ENCODE assay signal across 18 cellular contexts in the genomic region with DNA sequence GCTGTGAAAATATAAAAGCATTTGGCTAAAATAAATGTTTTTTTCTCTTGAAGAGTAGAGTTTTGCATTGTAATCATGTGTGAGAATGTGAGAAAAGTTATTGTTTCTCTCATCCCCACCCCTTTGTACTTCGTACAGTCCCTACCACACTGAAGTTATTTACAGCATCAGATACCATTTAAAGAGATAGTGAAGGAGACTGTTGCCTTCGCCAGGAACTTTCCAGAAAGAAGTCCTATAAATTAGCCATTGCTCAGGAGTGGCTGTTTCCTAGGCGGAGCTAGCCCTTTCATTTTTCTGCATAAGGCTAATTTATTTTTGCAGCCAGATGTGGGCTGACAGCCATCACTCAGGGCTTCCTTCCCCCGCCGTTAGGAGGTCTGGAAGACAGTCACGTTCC. TPM values are rescaled to one million over a fixed set of nuclear protein-coding genes. Genes with fewer than 3 reads are reported as not detected.
DNase-seq lines count a peak whose midpoint lies in the region; ATAC-seq, FAIRE-seq and TF ChIP-seq lines count a peak whose summit lies in the region.
"Had no signal": no experiment of that assay in that cellular context is flagged by ENCODE, and none has a peak within 500 bp of the region (broad histone marks: within the 10 kb centered on the region; RNA-seq: fewer than 3 reads in every experiment).

No MANE protein-coding gene starts in this region.

- H3K4me3 ChIP-seq in BLaER1 treated with 17β-estradiol and CSF1 and Interleukin-3, amounts not matched to agents 10 nM and 100 nM = no peak overlapping the region
- H3K4me3 ChIP-seq in GM12878 = peak overlapping the region; percentile 32; the same call in 1 of the 2 replicates
- H3K4me3 ChIP-seq in hepatocyte = no peak overlapping the region
- peak overlapping the region in 2 of 4 donors; percentile 2 to 23 for H3K4me3 ChIP-seq in sigmoid colon
- H3K4me3 ChIP-seq: body of pancreas had no signal

- H3K4me1 ChIP-seq in BLaER1 treated with 17β-estradiol and CSF1 and Interleukin-3, amounts not matched to agents 10 nM and 100 nM = peaks cover 36 to 56% (median 47%) of the 10 kb centered on the region in 10 experiments
- peaks cover 5% of the 10 kb centered on the region for H3K4me1 ChIP-seq in GM12878 (ENCODE audit: control insufficient read depth, insufficient read depth, low read length)
- peaks cover 51% of the 10 kb centered on the region for H3K4me1 ChIP-seq in hepatocyte (ENCODE audit: insufficient read depth)
- H3K4me1 ChIP-seq in sigmoid colon = peaks cover 0 to 82% (median 58%) of the 10 kb centered on the region in 4 donors

- H3K9me2 ChIP-seq in hepatocyte (replicated peaks; ENCODE audit: insufficient read depth) = no peaks in the 10 kb centered on the region

- FAIRE-seq in GM12878 (lab: Jason Lieb, UNC) = no peak
- FAIRE-seq: endometrium had no signal

- POLR2A ChIA-PET in GM12878 (lab: Charles Lee) = no interaction called here

- H4K20me1 ChIP-seq in BLaER1 treated with 17β-estradiol and CSF1 and Interleukin-3, amounts not matched to agents 10 nM and 100 nM = peaks cover 0 to 46% (median 26%) of the 10 kb centered on the region in 11 experiments; a peak in 12 of 22 replicates
- H4K20me1 ChIP-seq in GM12878 (ENCODE audit: control insufficient read depth, insufficient read depth) (no peaks in the 10 kb centered on the region), hepatocyte (ENCODE audit: insufficient read depth, poor library complexity, severe bottlenecking) (peaks cover 5% of the 10 kb centered on the region)

- TF ChIP-seq POLR2A in GM12878 (IDR thresholded peaks at IDR 0.05; ENCODE audit: low read depth, low read length) = no peak
- no peak for TF ChIP-seq POLR2A in sigmoid colon (IDR thresholded peaks at IDR 0.05)

- H3K4me2 ChIP-seq in BLaER1 treated with 17β-estradiol and CSF1 and Interleukin-3, amounts not matched to agents 10 nM and 100 nM = peak overlapping the region; percentile 57 to 86 (median 65); a peak in 21 of 22 replicates
- H3K4me2 ChIP-seq in GM12878 (ENCODE audit: control insufficient read depth, insufficient read depth) (no peak overlapping the region), hepatocyte (peak overlapping the region; percentile 74)

- H3K27me3 Mint-ChIP-seq in progenitor cell of endocrine pancreas = no peaks in the 10 kb centered on the region

- H3K27ac Mint-ChIP-seq in progenitor cell of endocrine pancreas = no peak overlapping the region
- H3K27ac Mint-ChIP-seq: T-helper 1 cell treated with Interleukin-12 subunit alpha and Interleukin-12 subunit beta and Interleukin-4 antibody, amounts not matched to agents 30 μg/mL and 1 μg/mL, for 36 hours had no signal

- BruUV-seq in GM12878 (replicated peaks; lab: Mats Ljungman, UMichigan) = no TSS peak

- CTCF ChIA-PET in GM12878 (lab: Yijun Ruan, JAX) = interaction anchor here (0.6 kb wide), 1 partner anchor 23 kb away, joined by 3 read pairs; no protein-coding TSS in a partner anchor

- no peak overlapping the region for H3K27ac ChIP-seq in BLaER1 treated with 17β-estradiol and CSF1 and Interleukin-3, amounts not matched to agents 10 nM and 100 nM
- H3K27ac ChIP-seq in GM12878 (ENCODE audit: control insufficient read depth, insufficient read depth) = no peak overlapping the region
- H3K27ac ChIP-seq in hepatocyte = peak overlapping the region; percentile 89
- H3K27ac ChIP-seq in sigmoid colon = peak overlapping the region in 3 of 4 donors; percentile 42 to 96 (median 62)
- H3K27ac ChIP-seq: RWPE1 had no signal

- no peaks in the 10 kb centered on the region for H3K9me3 Mint-ChIP-seq in progenitor cell of endocrine pancreas (ENCODE audit: low read depth)
- H3K9me3 Mint-ChIP-seq: T-helper 1 cell treated with Interleukin-12 subunit alpha and Interleukin-12 subunit beta and Interleukin-4 antibody, amounts not matched to agents 30 μg/mL and 1 μg/mL, for 36 hours had no signal

- peak overlapping the region in 2 of 11 experiments; percentile 9 to 32; a peak in 2 of 22 replicates for H3K9ac ChIP-seq in BLaER1 treated with 17β-estradiol and CSF1 and Interleukin-3, amounts not matched to agents 10 nM and 100 nM
- H3K9ac ChIP-seq in GM12878 (ENCODE audit: control insufficient read depth, insufficient read depth, low read length) = no peak overlapping the region

- 84% methylated on average over 6 of the region's 6 CpGs for WGBS in GM12878 (ENCODE audit: insufficient coverage, insufficient replicate concordance, low lambda C conversion rate, missing lambda C conversion rate)
- WGBS in hepatocyte (ENCODE audit: low lambda C conversion rate, missing lambda C conversion rate) = 48% methylated on average over 6 of the region's 6 CpGs
- 33 to 43% methylated on average over 6 of the region's 6 CpGs for WGBS in sigmoid colon, 2 donors

- H3K36me3 ChIP-seq in BLaER1 treated with 17β-estradiol and CSF1 and Interleukin-3, amounts not matched to agents 10 nM and 100 nM = peaks cover 0 to 37% (median 20%) of the 10 kb centered on the region in 11 experiments; a peak in 10 of 22 replicates
- H3K36me3 ChIP-seq in GM12878 (ENCODE audit: control insufficient read depth in 2 of 2, insufficient read depth in 2 of 2, low read length in 1 of 2) (no peaks in the 10 kb centered on the region; a peak in 1 of 4 replicates), hepatocyte (replicated peaks; ENCODE audit: insufficient read depth, low read depth) (no peaks in the 10 kb centered on the region), sigmoid colon (no peaks in the 10 kb centered on the region)

- no peak overlapping the region for H3K4me3 Mint-ChIP-seq in progenitor cell of endocrine pancreas (ENCODE audit: low read depth)
- H3K4me3 Mint-ChIP-seq: T-helper 1 cell treated with Interleukin-12 subunit alpha and Interleukin-12 subunit beta and Interleukin-4 antibody, amounts not matched to agents 30 μg/mL and 1 μg/mL, for 36 hours had no signal

- RAD21 ChIA-PET in GM12878 (lab: Charles Lee; ENCODE audit: unreplicated experiment) = no interaction called here

- SMC1A ChIA-PET in GM12878 (lab: Charles Lee; ENCODE audit: uncharacterized antibody, unreplicated experiment) = no interaction called here

- ATAC-seq in GM12878 (no peak), HG02678 (IDR thresholded peaks at IDR 0.05; ENCODE audit: unreplicated experiment) (no peak), HG02981 (IDR thresholded peaks at IDR 0.05; ENCODE audit: unreplicated experiment) (no peak)
- ATAC-seq: body of pancreas had no signal

- TF ChIP-seq EP300 in GM12878 (IDR thresholded peaks at IDR 0.05; ENCODE audit: borderline replicate concordance in 1 of 2, control insufficient read depth in 1 of 2, low read depth in 2 of 2, low read length in 2 of 2) (no peak), sigmoid colon (IDR thresholded peaks at IDR 0.05) (no peak)

- TF ChIP-seq CTCF in GM12878 (IDR thresholded peaks at IDR 0.05 in 2 of 3, conservative IDR thresholded peaks at IDR 0.05 in 1 of 3; ENCODE audit: control insufficient read depth in 2 of 3, extremely low read depth in 1 of 3, insufficient read depth in 1 of 3, low read depth in 3 of 3, low read length in 3 of 3) = no peak
- TF ChIP-seq CTCF in hepatocyte (IDR thresholded peaks at IDR 0.05; ENCODE audit: poor library complexity) = no peak
- TF ChIP-seq CTCF in sigmoid colon (IDR thresholded peaks at IDR 0.05) = no peak
- TF ChIP-seq CTCF in progenitor cell of endocrine pancreas (IDR thresholded peaks at IDR 0.05; ENCODE audit: unreplicated experiment) = no peak

- intact Hi-C loops in GM12878 (cut with micrococcal nuclease; ENCODE audit: unreplicated experiment) = no loop called here
- intact Hi-C loops in sigmoid colon (cut with DNase I) = no loop called here

- DNase-seq in GM12878 (ENCODE audit: low read depth, low spot score) = no peak
- DNase-seq in hepatocyte (ENCODE audit: low spot score) = peak; percentile 32
- no peak for DNase-seq in sigmoid colon
- no peak for DNase-seq in progenitor cell of endocrine pancreas (ENCODE audit: low spot score, unreplicated experiment)
- no peak for DNase-seq in foreskin melanocyte
- DNase-seq: activated CD4-positive, alpha-beta T cell treated with anti-CD3 and anti-CD28 coated beads for 48 hours; activated T-cell treated with anti-CD3 and anti-CD28 coated beads for 4 hours; body of pancreas; DMS53; kidney glomerular epithelial cell; NCI-H2029 treated with DMSO at 0.1 percent for 48 hours; NCI-H774 had no signal

- H3K4me1 Mint-ChIP-seq in progenitor cell of endocrine pancreas (ENCODE audit: low read depth) = peaks cover 56% of the 10 kb centered on the region

- H3K36me3 Mint-ChIP-seq in progenitor cell of endocrine pancreas (ENCODE audit: insufficient read depth) = no peaks in the 10 kb centered on the region

- no peak overlapping the region for H2AFZ ChIP-seq in GM12878 (ENCODE audit: control insufficient read depth, low read depth, low read length)
- no peak overlapping the region for H2AFZ ChIP-seq in hepatocyte

- in situ Hi-C loops in GM12878 (cut with MboI) = no loop called here

- peaks cover 0 to 8% (median 0%) of the 10 kb centered on the region in 11 experiments; a peak in 3 of 22 replicates for H3K9me3 ChIP-seq in BLaER1 treated with 17β-estradiol and CSF1 and Interleukin-3, amounts not matched to agents 10 nM and 100 nM (replicated peaks in 1 of 11)
- H3K9me3 ChIP-seq in GM12878 (replicated peaks; ENCODE audit: control insufficient read depth, insufficient read depth, low read length) (no peaks in the 10 kb centered on the region), hepatocyte (ENCODE audit: low read depth) (no peaks in the 10 kb centered on the region), sigmoid colon (no peaks in the 10 kb centered on the region)
- H3K9me3 ChIP-seq: body of pancreas had no signal

- no peaks in the 10 kb centered on the region for H3K27me3 ChIP-seq in BLaER1 treated with 17β-estradiol and CSF1 and Interleukin-3, amounts not matched to agents 10 nM and 100 nM
- no peaks in the 10 kb centered on the region for H3K27me3 ChIP-seq in GM12878 (replicated peaks in 1 of 2; ENCODE audit: control insufficient read depth in 2 of 2, insufficient read depth in 2 of 2, low read length in 1 of 2)
- H3K27me3 ChIP-seq in hepatocyte = no peaks in the 10 kb centered on the region
- no peaks in the 10 kb centered on the region for H3K27me3 ChIP-seq in sigmoid colon
- H3K27me3 ChIP-seq: body of pancreas had no signal

- H3K79me2 ChIP-seq in GM12878 (ENCODE audit: control insufficient read depth, insufficient read depth, low read length) (no peaks in the 10 kb centered on the region; the same call in none of the 2 replicates), hepatocyte (peaks cover 93% of the 10 kb centered on the region)

- TF ChIP-seq RAD21 in GM12878 (IDR thresholded peaks at IDR 0.05; ENCODE audit: insufficient read depth, low read depth, low read length) = no peak

RNA-seq across cellular contexts. Expression of a gene that starts 16.9 kb away (rescaled TPM):
- total RNA-seq in GM12878 (2013; cell fraction: nucleolus; rRNA removed) = 7.5 TPM in 2 replicates
- 8.3 and 8.7 TPM in 2 replicates for total RNA-seq in GM12878 (2014; rRNA removed)
- total RNA-seq in GM12878 (2014; rRNA removed; fragmentation: Illumina TruSeq; extraction: Trizol) = 5.8 and 6.2 TPM in 2 replicates
- 14.0 and 15.2 TPM in 2 replicates for total RNA-seq in GM12878 (2021)
- polyA plus RNA-seq in GM12878 (2011; ENCODE audit: low read depth) = 2.4 TPM
- 2.8 and 4.0 TPM in 2 replicates for polyA plus RNA-seq in GM12878 (2011; rRNA removed)
- 4.4 and 4.8 TPM in 2 replicates for polyA plus RNA-seq in GM12878 (2011; cell fraction: cytosol; rRNA removed)
- 5.2 and 7.7 TPM in 2 replicates for polyA plus RNA-seq in GM12878 (2011; cell fraction: nucleus; rRNA removed)
- 4.3 and 5.1 TPM in 2 replicates for polyA plus RNA-seq in GM12878 (2012)
- 5.3 and 7.1 TPM in 2 replicates for polyA plus RNA-seq in GM12878 (2014; fragmentation: Illumina TruSeq; extraction: Trizol)
- polyA plus RNA-seq in GM12878 (2014; fragmentation: Nextera tagmentation; extraction: Ambion mirVana) = 1 to 10 TPM; 2.2 to 2.9 TPM
- polyA plus RNA-seq in GM12878 (2014; rRNA removed) = 6.7 and 7.9 TPM in 2 replicates
- 1 to 10 TPM; 2.4 to 2.8 TPM for polyA plus RNA-seq in GM12878 (2016; fragmentation: Nextera tagmentation; extraction: Ambion mirVana)
- polyA minus RNA-seq in GM12878 (2011; rRNA and poly(A)+ RNA removed) = 4.9 and 6.4 TPM in 2 replicates
- 5.1 and 5.2 TPM in 2 replicates for polyA minus RNA-seq in GM12878 (2011; cell fraction: cytosol; rRNA and poly(A)+ RNA removed)
- polyA minus RNA-seq in GM12878 (2011; cell fraction: nucleus; rRNA and poly(A)+ RNA removed) = 4.1 and 7.7 TPM in 2 replicates
- 13.1 TPM in 2 replicates for total RNA-seq in hepatocyte
- polyA plus RNA-seq in hepatocyte = 8.5 and 12.7 TPM in 2 replicates
- total RNA-seq in sigmoid colon = 10 to 100 TPM; 23.0 to 29.4 (median 27.9) TPM
- 1 to 10 TPM; 7.8 to 9.8 (median 8.8) TPM for polyA plus RNA-seq in sigmoid colon
- 16.9 and 17.1 TPM in 2 replicates for total RNA-seq in progenitor cell of endocrine pancreas

RNA-seq across cellular contexts. Expression of a gene that starts 18.6 kb away (rescaled TPM):
- total RNA-seq in GM12878 (2013; cell fraction: nucleolus; rRNA removed) = 18.9 and 21.4 TPM in 2 replicates
- total RNA-seq in GM12878 (2014; rRNA removed) (8.7 and 15.1 TPM in 2 replicates), GM12878 (2014; rRNA removed; fragmentation: Illumina TruSeq; extraction: Trizol) (12.2 and 13.2 TPM in 2 replicates), GM12878 (2021) (44.9 and 45.1 TPM in 2 replicates), hepatocyte (25.7 and 30.7 TPM in 2 replicates), sigmoid colon (10 to 100 TPM; 24.3 to 33.8 (median 25.4) TPM), progenitor cell of endocrine pancreas (35.2 and 36.8 TPM in 2 replicates)
- 7.0 TPM for polyA plus RNA-seq in GM12878 (2011; ENCODE audit: low read depth)
- polyA plus RNA-seq in GM12878 (2011; rRNA removed) (63.9 and 69.8 TPM in 2 replicates), GM12878 (2014; fragmentation: Illumina TruSeq; extraction: Trizol) (29.5 and 30.4 TPM in 2 replicates), GM12878 (2014; fragmentation: Nextera tagmentation; extraction: Ambion mirVana) (1 to 10 TPM; 6.2 to 8.8 TPM), GM12878 (2014; rRNA removed) (29.2 and 34.8 TPM in 2 replicates), GM12878 (2016; fragmentation: Nextera tagmentation; extraction: Ambion mirVana) (10 to 100 TPM; 21.8 to 22.0 TPM), hepatocyte (24.4 and 32.2 TPM in 2 replicates), sigmoid colon (10 to 100 TPM; 22.7 to 31.8 (median 29.4) TPM)
- 52.5 and 53.4 TPM in 2 replicates for polyA plus RNA-seq in GM12878 (2011; cell fraction: cytosol; rRNA removed)
- 87.8 and 88.3 TPM in 2 replicates for polyA plus RNA-seq in GM12878 (2011; cell fraction: nucleus; rRNA removed)
- polyA plus RNA-seq in GM12878 (2012) = 16.7 and 18.1 TPM in 2 replicates
- 57.6 and 90.8 TPM in 2 replicates for polyA minus RNA-seq in GM12878 (2011; rRNA and poly(A)+ RNA removed)
- 15.9 and 22.5 TPM in 2 replicates for polyA minus RNA-seq in GM12878 (2011; cell fraction: cytosol; rRNA and poly(A)+ RNA removed)
- polyA minus RNA-seq in GM12878 (2011; cell fraction: nucleus; rRNA and poly(A)+ RNA removed) = 34.7 and 50.0 TPM in 2 replicates

Comparison
In these comparisons a context has a peak if more than half of its experiments do, and no peak if none do; other contexts are left out.
1. H3K27ac ChIP-seq: peak in hepatocyte (single experiment) and sigmoid colon (3 of 4); none in BLaER1 treated with 17β-estradiol and CSF1 and Interleukin-3, amounts not matched to agents 10 nM and 100 nM (0 of 11) and GM12878 (single experiment).